Comparison of ENCODE assay signal across 16 cellular contexts in genomic region chr12:80101126-80101525, GRCh38. TPM values are rescaled to one million over a fixed set of nuclear protein-coding genes. Genes with fewer than 3 reads are reported as not detected.
DNase-seq lines count a peak whose midpoint lies in the region.
"Had no signal": no experiment of that assay in that cellular context is flagged by ENCODE, and none has a peak within 500 bp of the region (broad histone marks: within the 10 kb centered on the region; RNA-seq: fewer than 3 reads in every experiment).

No MANE protein-coding gene starts in this region.

- no peak overlapping the region for H3K27ac Mint-ChIP-seq in activated T-helper 1 cell treated with anti-CD3 and anti-CD28 coated beads, Interleukin-12 subunit alpha, Interleukin-12 subunit beta, Interleukin-2, Interleukin-4 antibody, amounts not matched to agents 30 ng/mL and 10 ng/mL and 1 ng/mL, durations not matched to agents 14 hours and 24 hours and 36 hours
- H3K27ac Mint-ChIP-seq: H9 had no signal

- H3K27me3 Mint-ChIP-seq in activated T-helper 1 cell treated with anti-CD3 and anti-CD28 coated beads, Interleukin-12 subunit alpha, Interleukin-12 subunit beta, Interleukin-2, Interleukin-4 antibody, amounts not matched to agents 30 ng/mL and 10 ng/mL and 1 ng/mL, durations not matched to agents 14 hours and 24 hours and 36 hours (ENCODE audit: insufficient read depth): peaks cover 3% of the 10 kb centered on the region

- H3K4me3 Mint-ChIP-seq in activated T-helper 1 cell treated with anti-CD3 and anti-CD28 coated beads, Interleukin-12 subunit alpha, Interleukin-12 subunit beta, Interleukin-2, Interleukin-4 antibody, amounts not matched to agents 30 ng/mL and 10 ng/mL and 1 ng/mL, durations not matched to agents 14 hours and 24 hours and 36 hours: no peak overlapping the region
- H3K4me3 Mint-ChIP-seq: H9 had no signal

- intact Hi-C loops in activated T-helper 1 cell treated with anti-CD3 and anti-CD28 coated beads, Interleukin-12 subunit alpha, Interleukin-12 subunit beta, Interleukin-2, Interleukin-4 antibody, amounts not matched to agents 30 ng/mL and 10 ng/mL and 1 ng/mL, durations not matched to agents 14 hours and 24 hours and 36 hours (cut with micrococcal nuclease): no loop called here

- H3K4me1 Mint-ChIP-seq in activated T-helper 1 cell treated with anti-CD3 and anti-CD28 coated beads, Interleukin-12 subunit alpha, Interleukin-12 subunit beta, Interleukin-2, Interleukin-4 antibody, amounts not matched to agents 30 ng/mL and 10 ng/mL and 1 ng/mL, durations not matched to agents 14 hours and 24 hours and 36 hours (ENCODE audit: low read depth): no peaks in the 10 kb centered on the region
- H3K4me1 Mint-ChIP-seq: H9 had no signal

- DNase-seq in KBM-7: peak; percentile 75
- DNase-seq in NCI-H69 (lab: John Stamatoyannopoulos, UW): peak; percentile 81
- peak; percentile 58 for DNase-seq in dermis blood vessel endothelial cell
- DNase-seq in renal cortical epithelial cell (ENCODE audit: low read depth): peak; percentile 7
- DNase-seq in NCI-H1930 (lab: John Stamatoyannopoulos, UW): no peak
- DNase-seq in AG08396 (ENCODE audit: low spot score): no peak
- no peak for DNase-seq in activated T-helper 1 cell treated with anti-CD3 and anti-CD28 coated beads, Interleukin-12 subunit alpha, Interleukin-12 subunit beta, Interleukin-2, Interleukin-4 antibody, amounts not matched to agents 30 ng/mL and 10 ng/mL and 1 ng/mL, durations not matched to agents 14 hours and 24 hours and 36 hours (ENCODE audit: low spot score)
- DNase-seq: activated CD4-positive, alpha-beta T cell treated with anti-CD3 and anti-CD28 coated beads for 48 hours; activated naive CD4-positive, alpha-beta T cell treated with Interleukin-2 at 50 U/mL for 16 hours; gastrocnemius medialis; H9; NCI-H1092; retina; Right ventricle myocardium superior; tibial artery had no signal

- in situ Hi-C loops in KBM-7 (cut with MboI; ENCODE audit: low pct_unique_long_range_greater_than_20kb, low sequenced_read_pairs): no loop called here

- no peaks in the 10 kb centered on the region for H3K9me3 Mint-ChIP-seq in activated T-helper 1 cell treated with anti-CD3 and anti-CD28 coated beads, Interleukin-12 subunit alpha, Interleukin-12 subunit beta, Interleukin-2, Interleukin-4 antibody, amounts not matched to agents 30 ng/mL and 10 ng/mL and 1 ng/mL, durations not matched to agents 14 hours and 24 hours and 36 hours
- H3K9me3 Mint-ChIP-seq: H9 had no signal

- H3K36me3 Mint-ChIP-seq in activated T-helper 1 cell treated with anti-CD3 and anti-CD28 coated beads, Interleukin-12 subunit alpha, Interleukin-12 subunit beta, Interleukin-2, Interleukin-4 antibody, amounts not matched to agents 30 ng/mL and 10 ng/mL and 1 ng/mL, durations not matched to agents 14 hours and 24 hours and 36 hours (ENCODE audit: low read depth): no peaks in the 10 kb centered on the region

RNA-seq across cellular contexts. Expression of gene OTOGL, which starts 1.8 kb away (rescaled TPM):
- 0.17 and 1.2 TPM in 2 replicates for total RNA-seq in dermis blood vessel endothelial cell
- under 0.01 TPM in 2 replicates for total RNA-seq in renal cortical epithelial cell
- total RNA-seq in activated T-helper 1 cell treated with anti-CD3 and anti-CD28 coated beads, Interleukin-12 subunit alpha, Interleukin-12 subunit beta, Interleukin-2, Interleukin-4 antibody, amounts not matched to agents 30 ng/mL and 10 ng/mL and 1 ng/mL, durations not matched to agents 14 hours and 24 hours and 36 hours: 0.21 TPM in 1 of 2 replicates, not detected in the other
- total RNA-seq: G401 had no signal

Comparison
In these comparisons a context has a peak if more than half of its experiments do, and no peak if none do; other contexts are left out.
1. DNase-seq: peak in KBM-7 (single experiment), NCI-H69 (single experiment), dermis blood vessel endothelial cell (single experiment) and renal cortical epithelial cell (single experiment); none in NCI-H1930 (0 of 2), AG08396 (single experiment) and activated T-helper 1 cell treated with anti-CD3 and anti-CD28 coated beads, Interleukin-12 subunit alpha, Interleukin-12 subunit beta, Interleukin-2, Interleukin-4 antibody, amounts not matched to agents 30 ng/mL and 10 ng/mL and 1 ng/mL, durations not matched to agents 14 hours and 24 hours and 36 hours (single experiment).